3 cellular contexts compared by ENCODE assay signal in genomic region chr2:36190097-36190496, GRCh38.
TF ChIP-seq lines count a peak whose summit lies in the region.

No MANE protein-coding gene starts in this region.

TF ChIP-seq in A549, 52 proteins besides CTCF, POLR2A, EP300 and RAD21:
- TF ChIP-seq MYC (IDR thresholded peaks at IDR 0.05; ENCODE audit: borderline replicate concordance, low read length) = no peak
- TF ChIP-seq BCL3 (IDR thresholded peaks at IDR 0.05) = no peak
- TF ChIP-seq MAFK (IDR thresholded peaks at IDR 0.05; ENCODE audit: partially characterized antibody) = peak; percentile 75
- no peak for TF ChIP-seq JUNB (IDR thresholded peaks at IDR 0.05)
- no peak for TF ChIP-seq MAZ (IDR thresholded peaks at IDR 0.05; ENCODE audit: borderline replicate concordance, low read depth, low read length)
- peak; percentile 65 for TF ChIP-seq NFE2L2 (conservative IDR thresholded peaks at IDR 0.05; ENCODE audit: low read length)

TF ChIP-seq in IMR-90, 13 proteins besides CTCF, POLR2A, EP300 and RAD21:
- peak; percentile 65 for TF ChIP-seq NFE2L2 (IDR thresholded peaks at IDR 0.05; ENCODE audit: low read depth, low read length)
- no peak for TF ChIP-seq BHLHE40 (IDR thresholded peaks at IDR 0.05; ENCODE audit: low read depth, low read length)

TF ChIP-seq in H1, 55 proteins besides CTCF, POLR2A, EP300 and RAD21:
- TF ChIP-seq, protein P1, sequence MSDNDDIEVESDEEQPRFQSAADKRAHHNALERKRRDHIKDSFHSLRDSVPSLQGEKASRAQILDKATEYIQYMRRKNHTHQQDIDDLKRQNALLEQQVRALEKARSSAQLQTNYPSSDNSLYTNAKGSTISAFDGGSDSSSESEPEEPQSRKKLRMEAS (IDR thresholded peaks at IDR 0.05) = no peak
- no peak for TF ChIP-seq JUND (IDR thresholded peaks at IDR 0.05; ENCODE audit: low read length)
- TF ChIP-seq ZNF274 (IDR thresholded peaks at IDR 0.05; ENCODE audit: borderline replicate concordance, extremely low read depth, low read length) = no peak
- TF ChIP-seq GTF2F1 (IDR thresholded peaks at IDR 0.05; ENCODE audit: borderline replicate concordance, low read depth, low read length) = no peak
- TF ChIP-seq MAFK (IDR thresholded peaks at IDR 0.05; ENCODE audit: low read depth, low read length) = peak; percentile 32; the same call in 1 of the 2 replicates
